In the genomic region with DNA sequence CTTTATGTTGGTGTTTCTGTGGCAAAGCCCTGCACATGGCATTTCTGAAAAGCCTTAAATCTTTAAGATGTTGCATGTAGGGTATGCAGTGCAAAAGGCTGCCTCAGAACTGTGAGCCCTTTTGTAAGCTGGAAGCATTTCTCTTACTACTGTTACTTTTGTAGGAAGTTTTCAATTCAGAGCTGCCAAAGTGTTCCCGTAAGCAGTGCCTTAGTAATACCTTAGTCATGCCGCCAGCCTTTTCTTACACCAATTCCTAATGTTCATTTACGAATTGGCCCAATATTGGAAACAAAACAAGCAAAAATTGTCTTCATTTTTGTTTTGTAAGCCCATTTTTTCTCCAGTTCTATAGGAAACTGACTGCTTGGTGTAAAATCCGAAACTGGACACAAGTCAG, we compare ENCODE assay signal across 13 cellular contexts.
A peak's percentile ranks its signal among the peaks of the same experiment; 100 is the strongest.
DNase-seq lines count a peak whose midpoint lies in the region; ATAC-seq and TF ChIP-seq lines count a peak whose summit lies in the region.
"Had no signal": no experiment of that assay in that cellular context is flagged by ENCODE, and none has a peak within 500 bp of the region (broad histone marks: within the 10 kb centered on the region; RNA-seq: fewer than 3 reads in every experiment).

No MANE protein-coding gene starts in this region.

- ATAC-seq in HG02884 (IDR thresholded peaks at IDR 0.05; ENCODE audit: unreplicated experiment) = no peak
- ATAC-seq: CD8-positive, alpha-beta T cell had no signal

- 81 to 95% methylated on average over 4 of the region's 4 CpGs for WGBS in testis, 2 donors

- no peak for TF ChIP-seq POLR2A in testis (IDR thresholded peaks at IDR 0.05)

- no peak for TF ChIP-seq CTCF in astrocyte of the cerebellum (IDR thresholded peaks at IDR 0.05; ENCODE audit: low read depth, low read length, missing control alignments)
- no peak for TF ChIP-seq CTCF in testis (IDR thresholded peaks at IDR 0.05)

- no peaks in the 10 kb centered on the region for H3K36me3 ChIP-seq in testis (ENCODE audit: low read depth, missing control alignments)
- H3K36me3 ChIP-seq: BLaER1 treated with 17β-estradiol and CSF1 and Interleukin-3, amounts not matched to agents 10 nM and 100 nM had no signal

- no peaks in the 10 kb centered on the region for H3K27me3 ChIP-seq in testis
- H3K27me3 ChIP-seq: BLaER1 treated with 17β-estradiol and CSF1 and Interleukin-3, amounts not matched to agents 10 nM and 100 nM had no signal

- intact Hi-C loops in testis (cut with DNase I; ENCODE audit: low total_unique reads) = no loop called here

- no peaks in the 10 kb centered on the region for H3K9me3 ChIP-seq in testis
- H3K9me3 ChIP-seq: HAP-1 had no signal

- no peak overlapping the region for H3K4me3 ChIP-seq in astrocyte of the cerebellum (ENCODE audit: low read depth, low read length)
- no peak overlapping the region for H3K4me3 ChIP-seq in testis
- H3K4me3 ChIP-seq: BLaER1 treated with 17β-estradiol and CSF1 and Interleukin-3, amounts not matched to agents 10 nM and 100 nM; HAP-1 had no signal

- no peak overlapping the region for H3K27ac ChIP-seq in testis
- H3K27ac ChIP-seq: BLaER1 treated with 17β-estradiol and CSF1 and Interleukin-3, amounts not matched to agents 10 nM and 100 nM had no signal

- DNase-seq in M059J (ENCODE audit: low read depth) (peak; percentile 37), astrocyte of the cerebellum (ENCODE audit: low read depth) (peak; percentile 55), medulla oblongata (ENCODE audit: extremely low spot score) (peak; percentile 19), stromal cell of bone marrow (ENCODE audit: low read depth) (peak; percentile 7), testis (no peak)
- no peak for DNase-seq in stimulated activated CD8-positive, alpha-beta memory T cell treated with anti-CD3 and anti-CD28 coated beads, Interleukin-4, amount 100 ng/mL, for 48 hours
- DNase-seq: 8988T; Calu3; CD8-positive, alpha-beta T cell; GF-D8 had no signal

- H3K4me1 ChIP-seq in testis = no peaks in the 10 kb centered on the region
- H3K4me1 ChIP-seq: HAP-1 had no signal

- in situ Hi-C loops in astrocyte of the cerebellum (cut with HindIII; ENCODE audit: low sequenced_read_pairs) = no loop called here

Comparison
In these comparisons a context has a peak if more than half of its experiments do, and no peak if none do; other contexts are left out.
1. DNase-seq: peak in M059J (single experiment), astrocyte of the cerebellum (single experiment), medulla oblongata (single experiment) and stromal cell of bone marrow (single experiment); none in testis (single experiment) and stimulated activated CD8-positive, alpha-beta memory T cell treated with anti-CD3 and anti-CD28 coated beads, Interleukin-4, amount 100 ng/mL, for 48 hours (single experiment).